ENCODE assay signal across 1 cellular context in genomic region chr14:59159169-59159568, GRCh38.
TF ChIP-seq lines count a peak whose summit lies in the region.

No MANE protein-coding gene starts in this region.

TF ChIP-seq in HEK293, 187 proteins besides CTCF, POLR2A, EP300 and RAD21 (continued from another document):
- TF ChIP-seq PRDM2 (tag by site-specific recombination; IDR thresholded peaks at IDR 0.05; ENCODE audit: borderline replicate concordance) (no peak), ZBTB8A (tag by site-specific recombination; IDR thresholded peaks at IDR 0.05) (no peak), ZNF596 (tag by site-specific recombination; IDR thresholded peaks at IDR 0.05) (no peak), ZBTB44 (tag by site-specific recombination; IDR thresholded peaks at IDR 0.05) (peak; percentile 73), ZNF501 (tag by site-specific recombination; IDR thresholded peaks at IDR 0.05) (no peak), ZNF670 (tag by site-specific recombination; IDR thresholded peaks at IDR 0.05; ENCODE audit: low read depth) (no peak), ZBTB49 (tag by site-specific recombination; IDR thresholded peaks at IDR 0.05; ENCODE audit: low read depth) (no peak), ZNF707 (tag by site-specific recombination; IDR thresholded peaks at IDR 0.05) (no peak), ZNF148 (tag by site-specific recombination; IDR thresholded peaks at IDR 0.05; ENCODE audit: borderline replicate concordance) (no peak), ZFP3 (tag by site-specific recombination; IDR thresholded peaks at IDR 0.05; ENCODE audit: low read depth) (no peak), ZNF473 (tag by site-specific recombination; IDR thresholded peaks at IDR 0.05) (no peak), ZNF664 (tag by site-specific recombination; IDR thresholded peaks at IDR 0.05) (no peak), PBX3 (CRISPR knock-in tag; IDR thresholded peaks at IDR 0.05) (no peak), PRDM6 (tag by site-specific recombination; IDR thresholded peaks at IDR 0.05) (peak; percentile 90), ZNF18 (tag by site-specific recombination; IDR thresholded peaks at IDR 0.05) (no peak), SP3 (tag by site-specific recombination; IDR thresholded peaks at IDR 0.05) (no peak), ZNF704 (tag by site-specific recombination; IDR thresholded peaks at IDR 0.05) (no peak), PRDM4 (tag by site-specific recombination; IDR thresholded peaks at IDR 0.05) (no peak), ZNF248 (tag by site-specific recombination; IDR thresholded peaks at IDR 0.05) (no peak), ZNF639 (tag by site-specific recombination; IDR thresholded peaks at IDR 0.05) (no peak), ZNF24 (tag by site-specific recombination; IDR thresholded peaks at IDR 0.05) (no peak), ZNF48 (tag by site-specific recombination; IDR thresholded peaks at IDR 0.05) (no peak), ZNF433 (tag by site-specific recombination; IDR thresholded peaks at IDR 0.05; ENCODE audit: low read depth) (no peak)
